ENCODE assay signal across 9 cellular contexts in genomic region chr12:6141731-6142367, GRCh38. TPM values are rescaled to one million over a fixed set of nuclear protein-coding genes. Genes with fewer than 3 reads are reported as not detected.
DNase-seq lines count a peak whose midpoint lies in the region; ATAC-seq, FAIRE-seq and TF ChIP-seq lines count a peak whose summit lies in the region.
"Not testable (repeated sequence)": the region's sequence is repeated elsewhere in the genome, so short reads cannot be mapped to it uniquely, and the experiment has no call there.
"Had no signal": no experiment of that assay in that cellular context is flagged by ENCODE, and none has a peak within 500 bp of the region (broad histone marks: within the 10 kb centered on the region; RNA-seq: fewer than 3 reads in every experiment).

No MANE protein-coding gene starts in this region.

- intact Hi-C loops in K562 (cut with micrococcal nuclease); left ventricle myocardium inferior (cut with micrococcal nuclease): not testable (repeated sequence)

- TF ChIP-seq CTCF in K562 (IDR thresholded peaks at IDR 0.05 in 2 of 3, conservative IDR thresholded peaks at IDR 0.05 in 1 of 3; ENCODE audit: insufficient read depth in 2 of 3, low read depth in 1 of 3, low read length in 3 of 3); left ventricle myocardium inferior (IDR thresholded peaks at IDR 0.05; ENCODE audit: borderline replicate concordance); upper lobe of left lung (IDR thresholded peaks at IDR 0.05): not testable (repeated sequence)

- H3K4me1 ChIP-seq in CD8-positive, alpha-beta memory T cell (ENCODE audit: insufficient read depth, low read length): peaks cover 33% of the 10 kb centered on the region
- not testable (repeated sequence) for H3K4me1 ChIP-seq in K562 (replicated peaks in 1 of 2; ENCODE audit: control insufficient read depth in 2 of 2, insufficient read depth in 2 of 2, low read length in 2 of 2); muscle layer of duodenum (ENCODE audit: control insufficient read depth in 1 of 2, insufficient read depth in 2 of 2, low read length in 2 of 2)
- peaks cover 39% of the 10 kb centered on the region for H3K4me1 ChIP-seq in left ventricle myocardium inferior
- peaks cover 25 to 43% (median 34%) of the 10 kb centered on the region in 4 donors for H3K4me1 ChIP-seq in upper lobe of left lung

- not testable (repeated sequence) for H3K36me3 ChIP-seq in CD8-positive, alpha-beta memory T cell (ENCODE audit: insufficient read depth, low read length); K562 (ENCODE audit: control insufficient read depth, insufficient read depth, low read length); left ventricle myocardium inferior; muscle layer of duodenum (ENCODE audit: control insufficient read depth in 1 of 2, insufficient read depth in 2 of 2, low read length in 2 of 2); upper lobe of left lung

- H3K27ac ChIP-seq in CD8-positive, alpha-beta memory T cell (ENCODE audit: low read depth, low read length); K562 (ENCODE audit: extremely low read depth, low read depth, low read length): not testable (repeated sequence)
- H3K27ac ChIP-seq in left ventricle myocardium inferior (replicated peaks) (peak overlapping the region; percentile 77), muscle layer of duodenum (ENCODE audit: low read length) (peak overlapping the region; percentile 75), skin epidermis (peak overlapping the region in 12 of 21 experiments; percentile 29 to 83 (median 68)), upper lobe of left lung (peak overlapping the region; percentile 85 to 87 (median 86))

- peaks cover 21 to 29% (median 27%) of the 10 kb centered on the region in 3 donors for H3K4me1 Mint-ChIP-seq in CD8-positive, alpha-beta memory T cell
- H3K4me1 Mint-ChIP-seq in T-helper 1 cell treated with Interleukin-12 subunit alpha and Interleukin-12 subunit beta and Interleukin-4 antibody, amounts not matched to agents 30 μg/mL and 1 μg/mL, for 36 hours (ENCODE audit: low read depth): peaks cover 25% of the 10 kb centered on the region
- H3K4me1 Mint-ChIP-seq in activated T-cell treated with anti-CD3 and anti-CD28 coated beads, Interleukin-2, amount 50 U/mL, for 72 hours (ENCODE audit: low read depth): peaks cover 47% of the 10 kb centered on the region

- H3K9me3 ChIP-seq in CD8-positive, alpha-beta memory T cell (ENCODE audit: low read length); K562 (replicated peaks; ENCODE audit: control insufficient read depth, insufficient read depth, low read depth, low read length); left ventricle myocardium inferior (replicated peaks); muscle layer of duodenum (ENCODE audit: control insufficient read depth in 1 of 2, low read length in 2 of 2); upper lobe of left lung: not testable (repeated sequence)

- H2AFZ ChIP-seq in K562 (ENCODE audit: low read depth, low read length): not testable (repeated sequence)

- TF ChIP-seq RAD21 in K562 (CRISPR knock-in tag; conservative IDR thresholded peaks at IDR 0.05 in 1 of 2, IDR thresholded peaks at IDR 0.05 in 1 of 2): not testable (repeated sequence)

- 14% methylated on average over 2 of the region's 16 CpGs for WGBS in K562 (ENCODE audit: insufficient coverage, low coverage, missing lambda C conversion rate)
- 53 to 73% methylated on average over 5 to 16 of the region's 16 CpGs for WGBS in upper lobe of left lung, 2 donors

- not testable (repeated sequence) for DNase-seq in CD8-positive, alpha-beta memory T cell; K562 (ENCODE audit: extremely low read depth in 1 of 4, low spot score in 3 of 4); left ventricle myocardium inferior
- peak; percentile 6 to 12 for DNase-seq in activated T-cell treated with anti-CD3 and anti-CD28 coated beads, Interleukin-2, amount 50 U/mL, for 72 hours
- DNase-seq in upper lobe of left lung: peak in 1 of 2 donors; percentile 75

- H3K9me3 Mint-ChIP-seq in CD8-positive, alpha-beta memory T cell; T-helper 1 cell treated with Interleukin-12 subunit alpha and Interleukin-12 subunit beta and Interleukin-4 antibody, amounts not matched to agents 30 μg/mL and 1 μg/mL, for 36 hours; activated T-cell treated with anti-CD3 and anti-CD28 coated beads, Interleukin-2, amount 50 U/mL, for 72 hours: not testable (repeated sequence)

- not testable (repeated sequence) for H3K79me2 ChIP-seq in K562 (ENCODE audit: control insufficient read depth, insufficient read depth, low read length)

- not testable (repeated sequence) for FAIRE-seq in K562 (lab: Jason Lieb, UNC)

- ATAC-seq in activated T-cell treated with anti-CD3 and anti-CD28 coated beads, Interleukin-2, amount 50 U/mL, for 72 hours (replicated peaks in 1 of 2): peak; percentile 80 to 84
- ATAC-seq in K562; upper lobe of left lung (ENCODE audit: low FRiP score in 2 of 2): not testable (repeated sequence)

- CTCF ChIA-PET in CD8-positive, alpha-beta memory T cell (lab: Charles Lee): interaction anchor here (1.7 kb wide), 1 partner anchor 15 kb away, joined by 4 read pairs; no protein-coding TSS in a partner anchor
- CTCF ChIA-PET in K562 (lab: Yijun Ruan, JAX; ENCODE audit: low intra/inter-chr PET ratio): not testable (repeated sequence)

- not testable (repeated sequence) for H3K9me1 ChIP-seq in K562 (ENCODE audit: control insufficient read depth, insufficient read depth, low read length)

- H3K36me3 Mint-ChIP-seq in CD8-positive, alpha-beta memory T cell; T-helper 1 cell treated with Interleukin-12 subunit alpha and Interleukin-12 subunit beta and Interleukin-4 antibody, amounts not matched to agents 30 μg/mL and 1 μg/mL, for 36 hours (ENCODE audit: low read depth); activated T-cell treated with anti-CD3 and anti-CD28 coated beads, Interleukin-2, amount 50 U/mL, for 72 hours (ENCODE audit: insufficient read depth in 2 of 2): not testable (repeated sequence)

- not testable (repeated sequence) for TF ChIP-seq EP300 in K562 (IDR thresholded peaks at IDR 0.05; ENCODE audit: low read length); upper lobe of left lung (IDR thresholded peaks at IDR 0.05)

- peaks cover 3 to 23% of the 10 kb centered on the region in 2 donors for H3K27me3 Mint-ChIP-seq in CD8-positive, alpha-beta memory T cell
- H3K27me3 Mint-ChIP-seq in T-helper 1 cell treated with Interleukin-12 subunit alpha and Interleukin-12 subunit beta and Interleukin-4 antibody, amounts not matched to agents 30 μg/mL and 1 μg/mL, for 36 hours (ENCODE audit: low read depth); activated T-cell treated with anti-CD3 and anti-CD28 coated beads, Interleukin-2, amount 50 U/mL, for 72 hours (ENCODE audit: low read depth): not testable (repeated sequence)

- peak overlapping the region; percentile 11 for H3K4me3 ChIP-seq in CD8-positive, alpha-beta memory T cell (ENCODE audit: low read length)
- not testable (repeated sequence) for H3K4me3 ChIP-seq in K562; left ventricle myocardium inferior; muscle layer of duodenum (ENCODE audit: low read depth in 1 of 2, low read length in 2 of 2); skin epidermis; upper lobe of left lung

- H3K27me3 ChIP-seq in CD8-positive, alpha-beta memory T cell (ENCODE audit: insufficient read depth, low read length, poor library complexity, severe bottlenecking); K562 (ENCODE audit: control insufficient read depth in 2 of 2, insufficient read depth in 2 of 2, low read length in 2 of 2); left ventricle myocardium inferior (ENCODE audit: low read depth); muscle layer of duodenum (ENCODE audit: low read depth, low read length); upper lobe of left lung: not testable (repeated sequence)

- in situ Hi-C loops in K562 (cut with MboI): not testable (repeated sequence)

- H3K4me2 ChIP-seq in K562 (ENCODE audit: insufficient read depth, low read length): not testable (repeated sequence)

- not testable (repeated sequence) for TF ChIP-seq POLR2A in K562 (conservative IDR thresholded peaks at IDR 0.05); upper lobe of left lung (IDR thresholded peaks at IDR 0.05)

- not testable (repeated sequence) for H3K4me3 Mint-ChIP-seq in CD8-positive, alpha-beta memory T cell; T-helper 1 cell treated with Interleukin-12 subunit alpha and Interleukin-12 subunit beta and Interleukin-4 antibody, amounts not matched to agents 30 μg/mL and 1 μg/mL, for 36 hours
- H3K4me3 Mint-ChIP-seq in activated T-cell treated with anti-CD3 and anti-CD28 coated beads, Interleukin-2, amount 50 U/mL, for 72 hours: peak overlapping the region; percentile 69 to 76

- peak overlapping the region in 6 of 8 donors; percentile 32 to 89 (median 78) for H3K27ac Mint-ChIP-seq in CD8-positive, alpha-beta memory T cell
- H3K27ac Mint-ChIP-seq in T-helper 1 cell treated with Interleukin-12 subunit alpha and Interleukin-12 subunit beta and Interleukin-4 antibody, amounts not matched to agents 30 μg/mL and 1 μg/mL, for 36 hours: peak overlapping the region; percentile 88
- peak overlapping the region; percentile 96 for H3K27ac Mint-ChIP-seq in activated T-cell treated with anti-CD3 and anti-CD28 coated beads, Interleukin-2, amount 50 U/mL, for 72 hours

- not testable (repeated sequence) for H4K20me1 ChIP-seq in K562 (replicated peaks; ENCODE audit: control insufficient read depth, insufficient read depth, low read length)

- not testable (repeated sequence) for H3K9ac ChIP-seq in K562 (ENCODE audit: insufficient read depth in 1 of 2, low read depth in 2 of 2, low read length in 2 of 2)

- POLR2A ChIA-PET in CD8-positive, alpha-beta memory T cell (lab: Charles Lee): not testable (repeated sequence)
- POLR2A ChIA-PET in K562 (lab: Yijun Ruan, JAX): interaction anchor here (1.0 kb wide), 1 partner anchor 26 kb away, joined by 3 read pairs; no protein-coding TSS in a partner anchor

- not testable (repeated sequence) for BruUV-seq in K562 (replicated peaks; lab: Mats Ljungman, UMichigan)

RNA-seq across cellular contexts. Expression of gene VWF, which starts 17.4 kb away (rescaled TPM):
- total RNA-seq in CD8-positive, alpha-beta memory T cell: under 1 TPM in 1 of 2 experiments, not detected in 1; 0.02 TPM
- polyA plus RNA-seq in CD8-positive, alpha-beta memory T cell: not detected
- total RNA-seq in activated T-cell treated with anti-CD3 and anti-CD28 coated beads, Interleukin-2, amount 50 U/mL, for 72 hours: under 1 TPM; 0.02 TPM
- total RNA-seq in K562 (2011; cell fraction: chromatin; rRNA removed; ENCODE audit: low replicate concordance): 0.02 TPM in 1 of 2 replicates, not detected in the other
- total RNA-seq in K562 (2011; cell fraction: nucleolus; rRNA removed): 0.33 TPM in 1 of 2 replicates, not detected in the other
- not detected in 2 replicates for total RNA-seq in K562 (2011; cell fraction: nucleoplasm; rRNA removed)
- total RNA-seq in K562 (2014; rRNA removed) (not detected in 2 replicates), K562 (2014; rRNA removed; fragmentation: Illumina TruSeq; extraction: Trizol) (not detected in 2 replicates), K562 (2015; rRNA removed; fragmentation: Illumina TruSeq; extraction: Trizol) (not detected in 2 replicates), K562 (2021) (0.40 and 0.53 TPM in 2 replicates), left ventricle myocardium inferior (250 TPM), upper lobe of left lung (100 to 1,000 TPM; 292 to 543 (median 360) TPM)
- polyA plus RNA-seq in K562 (2011; rRNA removed) (not detected in 2 replicates), K562 (2014; fragmentation: Illumina TruSeq; extraction: Trizol) (not detected in 2 replicates), K562 (2014; fragmentation: Nextera tagmentation; extraction: Ambion mirVana) (not detected), K562 (2014; rRNA removed) (not detected in 2 replicates)
- 0.04 and 0.07 TPM in 2 replicates for polyA plus RNA-seq in K562 (2011; cell fraction: cytosol; rRNA removed)
- 0.01 TPM in 2 replicates for polyA plus RNA-seq in K562 (2011; cell fraction: nucleus; rRNA removed)
- 0.01 TPM in 2 replicates for polyA plus RNA-seq in K562 (2012)
- not detected in 2 replicates for polyA minus RNA-seq in K562 (2011; rRNA and poly(A)+ RNA removed)
- polyA minus RNA-seq in K562 (2011; cell fraction: cytosol; rRNA and poly(A)+ RNA removed): not detected in 2 replicates
- polyA minus RNA-seq in K562 (2011; cell fraction: nucleus; rRNA and poly(A)+ RNA removed): not detected in 2 replicates
- total RNA-seq: HT-29 had no signal

RNA-seq across cellular contexts. Expression of gene CD9, which starts 58.4 kb away (rescaled TPM):
- total RNA-seq in CD8-positive, alpha-beta memory T cell: 10 to 100 TPM; 13.5 to 16.2 TPM
- polyA plus RNA-seq in CD8-positive, alpha-beta memory T cell: 6.9 TPM
- 1 to 10 TPM; 6.1 to 8.4 TPM for total RNA-seq in activated T-cell treated with anti-CD3 and anti-CD28 coated beads, Interleukin-2, amount 50 U/mL, for 72 hours
- 1.1 and 6.1 TPM in 2 replicates for total RNA-seq in K562 (2011; cell fraction: chromatin; rRNA removed; ENCODE audit: low replicate concordance)
- total RNA-seq in K562 (2011; cell fraction: nucleolus; rRNA removed): 2.9 and 5.0 TPM in 2 replicates
- 2.5 and 2.7 TPM in 2 replicates for total RNA-seq in K562 (2011; cell fraction: nucleoplasm; rRNA removed)
- total RNA-seq in K562 (2014; rRNA removed): 0.41 and 0.45 TPM in 2 replicates
- total RNA-seq in K562 (2014; rRNA removed; fragmentation: Illumina TruSeq; extraction: Trizol): 0.29 and 0.62 TPM in 2 replicates
- 0.41 and 0.43 TPM in 2 replicates for total RNA-seq in K562 (2015; rRNA removed; fragmentation: Illumina TruSeq; extraction: Trizol)
- total RNA-seq in K562 (2021): 1.2 and 2.0 TPM in 2 replicates
- polyA plus RNA-seq in K562 (2011; rRNA removed): 5.6 and 11.9 TPM in 2 replicates
- polyA plus RNA-seq in K562 (2011; cell fraction: cytosol; rRNA removed): 5.8 and 12.8 TPM in 2 replicates
- 3.2 and 8.1 TPM in 2 replicates for polyA plus RNA-seq in K562 (2011; cell fraction: nucleus; rRNA removed)
- polyA plus RNA-seq in K562 (2012): 1.2 and 1.3 TPM in 2 replicates
- polyA plus RNA-seq in K562 (2014; fragmentation: Illumina TruSeq; extraction: Trizol): 0.42 and 0.65 TPM in 2 replicates
- under 1 TPM; 0.59 to 0.74 TPM for polyA plus RNA-seq in K562 (2014; fragmentation: Nextera tagmentation; extraction: Ambion mirVana)
- 0.49 and 1.2 TPM in 2 replicates for polyA plus RNA-seq in K562 (2014; rRNA removed)
- polyA minus RNA-seq in K562 (2011; rRNA and poly(A)+ RNA removed): 6.0 and 10.7 TPM in 2 replicates
- 2.6 and 6.0 TPM in 2 replicates for polyA minus RNA-seq in K562 (2011; cell fraction: cytosol; rRNA and poly(A)+ RNA removed)
- polyA minus RNA-seq in K562 (2011; cell fraction: nucleus; rRNA and poly(A)+ RNA removed): 2.2 and 4.1 TPM in 2 replicates
- 55.5 TPM for total RNA-seq in left ventricle myocardium inferior
- total RNA-seq in upper lobe of left lung: 100 to 1,000 TPM in 5 of 6 donors, 10 to 100 TPM in 1; 96.4 to 716 (median 484) TPM

Comparison
In these comparisons a context has a peak if more than half of its experiments do, and no peak if none do; other contexts are left out.
1. RNA of gene VWF, which starts 17.4 kb away (total RNA-seq): 292 to 543 TPM in upper lobe of left lung and 250 TPM in left ventricle myocardium inferior (single experiment); 0.02 TPM in activated T-cell treated with anti-CD3 and anti-CD28 coated beads, Interleukin-2, amount 50 U/mL, for 72 hours, 0.02 TPM in CD8-positive, alpha-beta memory T cell and 0.02 to 0.53 TPM in K562; every median in the first group is over 100 times any median in the second.
2. Peak in every context shown above with its lines, with median percentiles within 50 percentile points of each other: H3K27ac Mint-ChIP-seq.